In genomic region chr9:126508928-126509327, GRCh38 we compare ENCODE assay signal across 18 cellular contexts.
"Had no signal": no experiment of that assay in that cellular context is flagged by ENCODE, and none has a peak within 500 bp of the region (broad histone marks: within the 10 kb centered on the region; RNA-seq: fewer than 3 reads in every experiment).

No MANE protein-coding gene starts in this region.

- H3K4me1 ChIP-seq: uterus had no signal

- H3K36me3 ChIP-seq: right atrium auricular region, uterus had no signal

- H3K27ac ChIP-seq: esophagus squamous epithelium, gastroesophageal sphincter, left ventricle myocardium inferior, neutrophil, right atrium auricular region, sigmoid colon, skin epidermis, upper lobe of left lung, uterus had no signal

- H3K4me3 Mint-ChIP-seq: dendritic cell treated with granulocyte-macrophage colony-stimulating factor and Interleukin-4, amounts not matched to agents 40 ng/mL and 50 ng/mL, for 4 days; effector memory CD8-positive, alpha-beta T cell; nephron had no signal

- H3K27ac Mint-ChIP-seq: dendritic cell treated with granulocyte-macrophage colony-stimulating factor and Interleukin-4, amounts not matched to agents 40 ng/mL and 50 ng/mL, for 4 days; nephron had no signal

- DNase-seq: effector memory CD8-positive, alpha-beta T cell; esophagus squamous epithelium; foreskin fibroblast; islet precursor cell; mesenchymal stem cell; midbrain; stimulated activated naive CD4-positive, alpha-beta T cell treated with Interleukin-2 at 50 U/mL for 16 hours; upper lobe of left lung; uterus had no signal

- H3K9me3 ChIP-seq: esophagus squamous epithelium, gastroesophageal sphincter, left ventricle myocardium inferior, neutrophil, right atrium auricular region, sigmoid colon, upper lobe of left lung, uterus had no signal

- H3K4me3 ChIP-seq: esophagus squamous epithelium, gastroesophageal sphincter, left ventricle myocardium inferior, lung, right atrium auricular region, sigmoid colon, skin epidermis, upper lobe of left lung, uterus had no signal

- ATAC-seq: effector memory CD8-positive, alpha-beta T cell; gastroesophageal sphincter had no signal

- H3K27me3 Mint-ChIP-seq: dendritic cell treated with granulocyte-macrophage colony-stimulating factor and Interleukin-4, amounts not matched to agents 40 ng/mL and 50 ng/mL, for 4 days; effector memory CD8-positive, alpha-beta T cell had no signal

- H3K9me3 Mint-ChIP-seq: dendritic cell treated with granulocyte-macrophage colony-stimulating factor and Interleukin-4, amounts not matched to agents 40 ng/mL and 50 ng/mL, for 4 days; effector memory CD8-positive, alpha-beta T cell; nephron had no signal

- H3K27me3 ChIP-seq: neutrophil, right atrium auricular region had no signal
